8 cellular contexts compared by ENCODE assay signal in the genomic region with DNA sequence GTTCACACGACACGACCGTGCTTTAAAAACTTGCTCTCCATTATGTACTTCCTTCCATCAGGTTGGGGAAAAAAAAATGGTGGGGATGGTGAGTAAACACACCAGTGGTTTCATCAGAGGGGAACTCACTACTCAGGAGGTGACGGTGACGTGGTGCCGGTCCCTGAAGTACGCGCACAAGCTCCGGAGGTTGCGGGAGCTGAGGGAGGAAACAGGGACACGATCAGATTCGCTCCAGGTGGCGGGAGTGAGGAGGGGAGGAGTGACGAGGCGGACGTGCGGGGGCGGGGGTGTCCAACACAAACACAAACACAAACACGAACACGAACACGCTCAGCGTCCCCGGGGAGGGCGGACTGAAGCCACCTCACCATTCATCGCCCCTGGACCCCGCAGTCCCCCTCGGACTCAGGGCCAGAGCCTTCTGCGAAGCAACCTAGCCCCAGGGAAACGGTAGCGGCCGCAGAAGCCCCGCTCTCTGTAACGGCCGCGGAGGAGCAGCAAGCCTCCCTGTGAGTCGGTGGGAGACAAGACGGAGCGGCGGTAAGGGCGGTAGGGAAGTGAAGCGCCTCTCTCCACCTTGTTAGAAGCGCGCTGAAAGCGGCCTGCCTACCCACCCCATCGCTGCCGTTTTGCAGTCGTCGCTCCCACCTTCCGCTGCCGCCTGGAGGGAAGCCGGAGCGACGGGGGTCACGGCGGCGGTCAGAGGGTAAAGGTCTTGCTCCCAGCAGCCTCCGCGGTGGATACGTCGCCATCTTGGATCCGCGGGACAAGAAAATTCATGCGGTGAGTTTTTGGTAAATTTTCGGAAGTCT. TPM values are rescaled to one million over a fixed set of nuclear protein-coding genes. Genes with fewer than 3 reads are reported as not detected.
DNase-seq lines count a peak whose midpoint lies in the region; ATAC-seq and TF ChIP-seq lines count a peak whose summit lies in the region.

A gene with protein sequence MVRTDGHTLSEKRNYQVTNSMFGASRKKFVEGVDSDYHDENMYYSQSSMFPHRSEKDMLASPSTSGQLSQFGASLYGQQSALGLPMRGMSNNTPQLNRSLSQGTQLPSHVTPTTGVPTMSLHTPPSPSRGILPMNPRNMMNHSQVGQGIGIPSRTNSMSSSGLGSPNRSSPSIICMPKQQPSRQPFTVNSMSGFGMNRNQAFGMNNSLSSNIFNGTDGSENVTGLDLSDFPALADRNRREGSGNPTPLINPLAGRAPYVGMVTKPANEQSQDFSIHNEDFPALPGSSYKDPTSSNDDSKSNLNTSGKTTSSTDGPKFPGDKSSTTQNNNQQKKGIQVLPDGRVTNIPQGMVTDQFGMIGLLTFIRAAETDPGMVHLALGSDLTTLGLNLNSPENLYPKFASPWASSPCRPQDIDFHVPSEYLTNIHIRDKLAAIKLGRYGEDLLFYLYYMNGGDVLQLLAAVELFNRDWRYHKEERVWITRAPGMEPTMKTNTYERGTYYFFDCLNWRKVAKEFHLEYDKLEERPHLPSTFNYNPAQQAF (plus strand): TSS at position 739 of the 815 bp plus-strand sequence. CDS start 34,794 bp downstream, outside the sequence.

- H3K4me1 Mint-ChIP-seq in activated CD4-positive, alpha-beta T cell treated with anti-CD3 and anti-CD28 coated beads, Interleukin-2, amount 10 ng/mL, durations not matched to agents 24 days and 14 days, result peaks cover 47% of the 10 kb centered on the region

- H3K27ac Mint-ChIP-seq in activated CD4-positive, alpha-beta T cell treated with anti-CD3 and anti-CD28 coated beads, Interleukin-2, amount 10 ng/mL, durations not matched to agents 24 days and 14 days, result peak within 1 kb of the TSS; percentile 99

- ATAC-seq in HG03457 (IDR thresholded peaks at IDR 0.05; ENCODE audit: unreplicated experiment), result peak; percentile 68

- H3K4me3 Mint-ChIP-seq in activated CD4-positive, alpha-beta T cell treated with anti-CD3 and anti-CD28 coated beads, Interleukin-2, amount 10 ng/mL, durations not matched to agents 24 days and 14 days, result peak within 1 kb of the TSS; percentile 94

- peaks cover 8% of the 10 kb centered on the region for H3K4me1 ChIP-seq in colonic mucosa

- no peaks in the 10 kb centered on the region for H3K27me3 Mint-ChIP-seq in activated CD4-positive, alpha-beta T cell treated with anti-CD3 and anti-CD28 coated beads, Interleukin-2, amount 10 ng/mL, durations not matched to agents 24 days and 14 days

- peak within 1 kb of the TSS; percentile 87 for H3K4me3 ChIP-seq in BJ (ENCODE audit: low read depth, low read length)
- peak within 1 kb of the TSS; percentile 69 for H3K4me3 ChIP-seq in colonic mucosa

- H3K27me3 ChIP-seq in BJ (ENCODE audit: control insufficient read depth, insufficient read depth, low read length) (no peaks in the 10 kb centered on the region), colonic mucosa (no peaks in the 10 kb centered on the region)

- no peak for TF ChIP-seq CTCF in BJ (IDR thresholded peaks at IDR 0.05; ENCODE audit: insufficient read depth, low read depth, low read length)
- no peak for TF ChIP-seq CTCF in colonic mucosa (IDR thresholded peaks at IDR 0.05)

- H3K27ac ChIP-seq in colonic mucosa, result peak within 1 kb of the TSS; percentile 95

- peaks cover 7% of the 10 kb centered on the region for H3K9me3 Mint-ChIP-seq in activated CD4-positive, alpha-beta T cell treated with anti-CD3 and anti-CD28 coated beads, Interleukin-2, amount 10 ng/mL, durations not matched to agents 24 days and 14 days

- intact Hi-C loops in activated CD4-positive, alpha-beta T cell treated with anti-CD3 and anti-CD28 coated beads, Interleukin-2, amount 10 ng/mL, durations not matched to agents 24 days and 14 days (cut with micrococcal nuclease), result loop anchor here (1.0 to 10.0 kb wide), 11 partner anchors 69 to 1599 kb away; a partner anchor contains a TSS
- intact Hi-C loops in colonic mucosa (cut with DNase I), result loop anchor here (10.0 kb wide), 1 partner anchor 248 kb away; no protein-coding TSS in a partner anchor

- H3K9me3 ChIP-seq in colonic mucosa, result no peaks in the 10 kb centered on the region

- CTCF ChIA-PET in BJ (lab: Yijun Ruan, JAX), result interaction anchor here (0.5 to 1.4 kb wide), 3 partner anchors 105 to 334 kb away, joined by 3 to 6 read pairs (median 3); no protein-coding TSS in a partner anchor

- peaks cover 49% of the 10 kb centered on the region for H3K36me3 Mint-ChIP-seq in activated CD4-positive, alpha-beta T cell treated with anti-CD3 and anti-CD28 coated beads, Interleukin-2, amount 10 ng/mL, durations not matched to agents 24 days and 14 days (ENCODE audit: low read depth)

- peak; percentile 66 for DNase-seq in BJ (ENCODE audit: low read depth)
- peak; percentile 19 for DNase-seq in GM19240 (ENCODE audit: insufficient read length, low spot score)
- peak; percentile 79 to 93 for DNase-seq in NCI-H526 (lab: John Stamatoyannopoulos, UW)
- DNase-seq in activated CD4-positive, alpha-beta T cell treated with anti-CD3 and anti-CD28 coated beads, Interleukin-2, amount 10 ng/mL, durations not matched to agents 24 days and 14 days, result peak; percentile 96
- peak; percentile 92 for DNase-seq in colonic mucosa
- DNase-seq in left kidney (ENCODE audit: low read depth, low spot score), result peak; percentile 97
- DNase-seq in stimulated activated CD4-positive, alpha-beta T cell treated with anti-CD3 and anti-CD28 coated beads, Interleukin-1b, Interleukin-23, amount 100 ng/mL, for 48 hours, result peak; percentile 91

- POLR2A ChIA-PET in BJ (lab: Charles Lee), result interaction anchor here (0.5 kb wide), 1 partner anchor 104 kb away, joined by 6 read pairs; no protein-coding TSS in a partner anchor

- peak within 1 kb of the TSS; percentile 93 to 99 for H3K9ac ChIP-seq in colonic mucosa (ENCODE audit: low read depth in 2 of 2, low read length in 2 of 2)

- H3K36me3 ChIP-seq in BJ (ENCODE audit: control insufficient read depth, insufficient read depth, low read length), result no peaks in the 10 kb centered on the region
- no peaks in the 10 kb centered on the region for H3K36me3 ChIP-seq in colonic mucosa

RNA-seq across cellular contexts. Expression of the gene that starts here (rescaled TPM):
- polyA plus RNA-seq in BJ (2011; rRNA removed), result 56.9 and 84.0 TPM in 2 replicates
- polyA minus RNA-seq in BJ (2011; rRNA and poly(A)+ RNA removed), result 91.2 and 98.1 TPM in 2 replicates
- 65.6 and 74.4 TPM in 2 replicates for total RNA-seq in activated CD4-positive, alpha-beta T cell treated with anti-CD3 and anti-CD28 coated beads, Interleukin-2, amount 10 ng/mL, durations not matched to agents 24 days and 14 days
- total RNA-seq in colonic mucosa, result 10 to 100 TPM; 55.2 to 80.3 TPM

Comparison
In these comparisons a context has a peak if more than half of its experiments do, and no peak if none do; other contexts are left out.
1. Peak in every context shown above with its lines: DNase-seq, ATAC-seq, H3K4me3 ChIP-seq and H3K27ac ChIP-seq.
2. DNase-seq: peak in every context shown above with its lines; median percentile 97 in left kidney; 96 in activated CD4-positive, alpha-beta T cell treated with anti-CD3 and anti-CD28 coated beads, Interleukin-2, amount 10 ng/mL, durations not matched to agents 24 days and 14 days; 92 in colonic mucosa; 91 in stimulated activated CD4-positive, alpha-beta T cell treated with anti-CD3 and anti-CD28 coated beads, Interleukin-1b, Interleukin-23, amount 100 ng/mL, for 48 hours; 86 in NCI-H526; 66 in BJ; 19 in GM19240.